In genomic region chr7:130350945-130351663, GRCh38 we compare ENCODE assay signal across 10 cellular contexts. TPM values are rescaled to one million over a fixed set of nuclear protein-coding genes. Genes with fewer than 3 reads are reported as not detected.
DNase-seq lines count a peak whose midpoint lies in the region; FAIRE-seq and TF ChIP-seq lines count a peak whose summit lies in the region.
"Had no signal": no experiment of that assay in that cellular context is flagged by ENCODE, and none has a peak within 500 bp of the region (broad histone marks: within the 10 kb centered on the region; RNA-seq: fewer than 3 reads in every experiment).

No MANE protein-coding gene starts in this region.

- H3K79me2 ChIP-seq in neural cell (replicated peaks; ENCODE audit: insufficient read depth, low read length): no peaks in the 10 kb centered on the region

- no peaks in the 10 kb centered on the region for H3K9me3 Mint-ChIP-seq in Calu3 (ENCODE audit: low read depth, unreplicated experiment)

- CTCF ChIA-PET in GM10248 (lab: Yijun Ruan, JAX) (interaction anchor here (1.2 kb wide), 1 partner anchor 15 kb away, joined by 3 read pairs; no protein-coding TSS in a partner anchor), Calu3 (lab: Charles Lee) (no interaction called here)

- no peak for FAIRE-seq in urothelium cell line (lab: Jason Lieb, UNC)

- no peaks in the 10 kb centered on the region for H3K9me2 ChIP-seq in neural cell (ENCODE audit: insufficient read depth, low read length)

- DNase-seq in GM10248 (ENCODE audit: extremely low spot score) (peak; percentile 69), NCI-H1417 (lab: John Stamatoyannopoulos, UW) (peak; percentile 68 to 91 (median 87)), dermis microvascular lymphatic vessel endothelial cell (ENCODE audit: low read depth in 2 of 2) (peak; percentile 37 to 62), urothelium cell line (ENCODE audit: low spot score) (no peak), NK-92 (lab: John Stamatoyannopoulos, UW; ENCODE audit: unreplicated experiment) (no peak), SW 1271 (lab: John Stamatoyannopoulos, UW) (no peak), Calu3 (no peak)
- DNase-seq: NCI-H526 treated with DMSO at 0.1 percent for 48 hours had no signal

- no peak overlapping the region for H3K4me3 Mint-ChIP-seq in Calu3 (ENCODE audit: low read depth, unreplicated experiment)

- H3K9me3 ChIP-seq in neural cell (ENCODE audit: low read length): no peaks in the 10 kb centered on the region

- H3K27me3 ChIP-seq in neural cell (ENCODE audit: insufficient read depth, low read depth, low read length): no peaks in the 10 kb centered on the region

- H3K4me3 ChIP-seq in neural cell (ENCODE audit: low read length): peak overlapping the region; percentile 54

- no peaks in the 10 kb centered on the region for H3K36me3 ChIP-seq in neural cell (ENCODE audit: insufficient read depth, low read length)

- POLR2A ChIA-PET in GM10248 (lab: Yijun Ruan, JAX): interaction anchor here (1.1 kb wide), 1 partner anchor 42 kb away, joined by 3 read pairs; no protein-coding TSS in a partner anchor

- H3F3A ChIP-seq in neural cell (ENCODE audit: insufficient read depth, low read length, poor library complexity, severe bottlenecking): peaks cover 11% of the 10 kb centered on the region

- H3K27ac ChIP-seq in neural cell (ENCODE audit: low read length): peak overlapping the region; percentile 99
- H3K27ac ChIP-seq: epithelial cell of prostate had no signal

- no peak overlapping the region for H3K27ac Mint-ChIP-seq in Calu3 (ENCODE audit: unreplicated experiment)

- BruUV-seq in Calu3 (replicated peaks; lab: Mats Ljungman, UMichigan): no TSS peak

- H3K4me2 ChIP-seq in neural cell (ENCODE audit: low read length): no peak overlapping the region

- H2AFZ ChIP-seq in neural cell (ENCODE audit: low read depth, low read length): no peak overlapping the region

- intact Hi-C loops in Calu3 (cut with micrococcal nuclease; ENCODE audit: unreplicated experiment): no loop called here

- no peak for TF ChIP-seq RAD21 in neural cell (conservative IDR thresholded peaks at IDR 0.05)

- no peaks in the 10 kb centered on the region for H3K36me3 Mint-ChIP-seq in Calu3 (ENCODE audit: insufficient read depth, unreplicated experiment)

- peaks cover 25% of the 10 kb centered on the region for H3K27me3 Mint-ChIP-seq in Calu3 (ENCODE audit: unreplicated experiment)

- H4K20me1 ChIP-seq in neural cell (ENCODE audit: insufficient read depth): no peaks in the 10 kb centered on the region

- peak overlapping the region; percentile 82 for H3K9ac ChIP-seq in neural cell (ENCODE audit: low read length)

- H3K4me1 Mint-ChIP-seq in Calu3 (ENCODE audit: low read depth, unreplicated experiment): peaks cover 36% of the 10 kb centered on the region

- peak; percentile 8 for TF ChIP-seq EP300 in neural cell (conservative IDR thresholded peaks at IDR 0.05; ENCODE audit: poor library complexity, severe bottlenecking)

- TF ChIP-seq CTCF in GM10248 (IDR thresholded peaks at IDR 0.05; ENCODE audit: control extremely low read depth, extremely low read depth, low read depth, missing control alignments) (no peak), neural cell (IDR thresholded peaks at IDR 0.05; ENCODE audit: poor library complexity, severe bottlenecking) (no peak), Calu3 (IDR thresholded peaks at IDR 0.05; ENCODE audit: unreplicated experiment) (no peak)

TF ChIP-seq in neural cell, 6 proteins besides CTCF, POLR2A, EP300 and RAD21:
- TF ChIP-seq EZH2 (IDR thresholded peaks at IDR 0.05; ENCODE audit: borderline replicate concordance, insufficient read depth, low read length, poor library complexity, severe bottlenecking) (no peak), REST (IDR thresholded peaks at IDR 0.05; ENCODE audit: borderline replicate concordance) (peak; percentile 91), MXI1 (conservative IDR thresholded peaks at IDR 0.05; ENCODE audit: poor library complexity, severe bottlenecking) (no peak), TAF1 (IDR thresholded peaks at IDR 0.05; ENCODE audit: low read depth) (no peak), POLR2AphosphoS5 (IDR thresholded peaks at IDR 0.05) (peak; percentile 62), SMC3 (conservative IDR thresholded peaks at IDR 0.05; ENCODE audit: poor library complexity) (no peak)

RNA-seq across cellular contexts. Expression of gene CPA5, which starts 6.5 kb away (rescaled TPM):
- total RNA-seq in dermis microvascular lymphatic vessel endothelial cell (not detected in 2 replicates), Calu3 (2022) (not detected in 2 replicates)
- not detected in 2 replicates for polyA plus RNA-seq in neural cell
- 0.46 and 0.49 TPM in 2 replicates for polyA minus RNA-seq in neural cell

RNA-seq across cellular contexts. Expression of gene CPA1, which starts 29.2 kb away (rescaled TPM):
- total RNA-seq in dermis microvascular lymphatic vessel endothelial cell (not detected in 2 replicates), Calu3 (2022) (not detected in 2 replicates)
- not detected in 2 replicates for polyA plus RNA-seq in neural cell
- not detected in 2 replicates for polyA minus RNA-seq in neural cell

RNA-seq across cellular contexts. Expression of gene CPA4, which starts 58.1 kb away (rescaled TPM):
- total RNA-seq in dermis microvascular lymphatic vessel endothelial cell (not detected in 2 replicates), Calu3 (2022) (not detected in 2 replicates)
- polyA plus RNA-seq in neural cell: 8.9 and 9.2 TPM in 2 replicates
- polyA minus RNA-seq in neural cell: 1.2 and 3.8 TPM in 2 replicates

Comparison
In these comparisons a context has a peak if more than half of its experiments do, and no peak if none do; other contexts are left out.
1. DNase-seq: peak in GM10248 (single experiment), NCI-H1417 (3 of 3) and dermis microvascular lymphatic vessel endothelial cell (2 of 2); none in urothelium cell line (single experiment), NK-92 (single experiment), SW 1271 (0 of 2) and Calu3 (single experiment).